ENCODE assay signal across 1 cellular context in the genomic region with DNA sequence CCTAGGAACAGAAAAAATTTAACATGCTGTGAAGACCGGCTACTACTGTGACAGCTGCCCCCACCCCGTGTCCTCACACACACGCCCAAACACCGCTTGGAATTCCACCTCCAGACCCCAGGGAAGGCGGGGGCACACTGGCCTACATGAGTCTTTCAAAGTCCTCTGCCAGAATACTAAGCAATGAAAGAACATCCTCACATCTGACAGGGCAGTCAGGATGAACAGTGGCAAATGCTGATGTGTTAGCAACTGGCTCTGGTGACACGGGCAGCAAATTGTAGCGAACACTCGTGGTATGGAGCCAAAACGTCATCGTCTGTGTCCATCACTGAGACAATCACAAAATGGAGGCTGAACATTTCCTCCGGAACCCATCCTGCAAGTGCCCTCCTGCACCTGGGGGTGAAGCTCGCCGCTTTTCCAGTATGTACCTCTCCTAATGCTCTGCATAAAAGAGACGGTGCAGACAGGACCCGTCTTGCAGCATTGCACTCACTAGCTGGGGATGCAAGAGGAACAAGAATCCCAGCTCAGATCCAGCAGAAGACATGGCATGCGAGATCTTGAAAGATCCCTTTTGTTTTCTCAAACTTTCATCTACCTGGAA.
TF ChIP-seq lines count a peak whose summit lies in the region.

No MANE protein-coding gene starts in this region.

TF ChIP-seq in WTC11, 78 proteins besides CTCF, POLR2A, EP300 and RAD21 (continued from another document):
- TF ChIP-seq, protein P1, sequence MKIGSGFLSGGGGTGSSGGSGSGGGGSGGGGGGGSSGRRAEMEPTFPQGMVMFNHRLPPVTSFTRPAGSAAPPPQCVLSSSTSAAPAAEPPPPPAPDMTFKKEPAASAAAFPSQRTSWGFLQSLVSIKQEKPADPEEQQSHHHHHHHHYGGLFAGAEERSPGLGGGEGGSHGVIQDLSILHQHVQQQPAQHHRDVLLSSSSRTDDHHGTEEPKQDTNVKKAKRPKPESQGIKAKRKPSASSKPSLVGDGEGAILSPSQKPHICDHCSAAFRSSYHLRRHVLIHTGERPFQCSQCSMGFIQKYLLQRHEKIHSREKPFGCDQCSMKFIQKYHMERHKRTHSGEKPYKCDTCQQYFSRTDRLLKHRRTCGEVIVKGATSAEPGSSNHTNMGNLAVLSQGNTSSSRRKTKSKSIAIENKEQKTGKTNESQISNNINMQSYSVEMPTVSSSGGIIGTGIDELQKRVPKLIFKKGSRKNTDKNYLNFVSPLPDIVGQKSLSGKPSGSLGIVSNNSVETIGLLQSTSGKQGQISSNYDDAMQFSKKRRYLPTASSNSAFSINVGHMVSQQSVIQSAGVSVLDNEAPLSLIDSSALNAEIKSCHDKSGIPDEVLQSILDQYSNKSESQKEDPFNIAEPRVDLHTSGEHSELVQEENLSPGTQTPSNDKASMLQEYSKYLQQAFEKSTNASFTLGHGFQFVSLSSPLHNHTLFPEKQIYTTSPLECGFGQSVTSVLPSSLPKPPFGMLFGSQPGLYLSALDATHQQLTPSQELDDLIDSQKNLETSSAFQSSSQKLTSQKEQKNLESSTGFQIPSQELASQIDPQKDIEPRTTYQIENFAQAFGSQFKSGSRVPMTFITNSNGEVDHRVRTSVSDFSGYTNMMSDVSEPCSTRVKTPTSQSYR (CRISPR knock-in tag; IDR thresholded peaks at IDR 0.05): no peak
- TF ChIP-seq CREM (CRISPR knock-in tag; IDR thresholded peaks at IDR 0.05) (no peak), NFE2L1 (CRISPR knock-in tag; IDR thresholded peaks at IDR 0.05) (no peak), MYBL2 (CRISPR knock-in tag; IDR thresholded peaks at IDR 0.05) (no peak)
- TF ChIP-seq, protein P2, sequence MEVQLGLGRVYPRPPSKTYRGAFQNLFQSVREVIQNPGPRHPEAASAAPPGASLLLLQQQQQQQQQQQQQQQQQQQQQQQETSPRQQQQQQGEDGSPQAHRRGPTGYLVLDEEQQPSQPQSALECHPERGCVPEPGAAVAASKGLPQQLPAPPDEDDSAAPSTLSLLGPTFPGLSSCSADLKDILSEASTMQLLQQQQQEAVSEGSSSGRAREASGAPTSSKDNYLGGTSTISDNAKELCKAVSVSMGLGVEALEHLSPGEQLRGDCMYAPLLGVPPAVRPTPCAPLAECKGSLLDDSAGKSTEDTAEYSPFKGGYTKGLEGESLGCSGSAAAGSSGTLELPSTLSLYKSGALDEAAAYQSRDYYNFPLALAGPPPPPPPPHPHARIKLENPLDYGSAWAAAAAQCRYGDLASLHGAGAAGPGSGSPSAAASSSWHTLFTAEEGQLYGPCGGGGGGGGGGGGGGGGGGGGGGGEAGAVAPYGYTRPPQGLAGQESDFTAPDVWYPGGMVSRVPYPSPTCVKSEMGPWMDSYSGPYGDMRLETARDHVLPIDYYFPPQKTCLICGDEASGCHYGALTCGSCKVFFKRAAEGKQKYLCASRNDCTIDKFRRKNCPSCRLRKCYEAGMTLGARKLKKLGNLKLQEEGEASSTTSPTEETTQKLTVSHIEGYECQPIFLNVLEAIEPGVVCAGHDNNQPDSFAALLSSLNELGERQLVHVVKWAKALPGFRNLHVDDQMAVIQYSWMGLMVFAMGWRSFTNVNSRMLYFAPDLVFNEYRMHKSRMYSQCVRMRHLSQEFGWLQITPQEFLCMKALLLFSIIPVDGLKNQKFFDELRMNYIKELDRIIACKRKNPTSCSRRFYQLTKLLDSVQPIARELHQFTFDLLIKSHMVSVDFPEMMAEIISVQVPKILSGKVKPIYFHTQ (CRISPR knock-in tag; IDR thresholded peaks at IDR 0.05): no peak
TF ChIP-seq in WTC11: peak in this region for 0.
